ENCODE assay signal across 1 cellular context in genomic region chr22:32808038-32808445, GRCh38.
TF ChIP-seq lines count a peak whose summit lies in the region.

No MANE protein-coding gene starts in this region.

TF ChIP-seq in HepG2, 621 proteins besides CTCF, POLR2A, EP300 and RAD21 (continued from another document):
- TF ChIP-seq SKIL (CRISPR knock-in tag; IDR thresholded peaks at IDR 0.05; ENCODE audit: borderline replicate concordance) (no peak), SIN3A (IDR thresholded peaks at IDR 0.05; ENCODE audit: borderline replicate concordance, low read depth, low read length) (no peak), ZNF567 (CRISPR knock-in tag; IDR thresholded peaks at IDR 0.05; ENCODE audit: borderline replicate concordance) (no peak), ZNF18 (CRISPR knock-in tag; IDR thresholded peaks at IDR 0.05; ENCODE audit: insufficient replicate concordance) (no peak), SP1 (IDR thresholded peaks at IDR 0.05) (no peak), SP1 (CRISPR knock-in tag; IDR thresholded peaks at IDR 0.05) (no peak), HES4 (CRISPR knock-in tag; IDR thresholded peaks at IDR 0.05; ENCODE audit: borderline replicate concordance) (no peak), NFIB (CRISPR knock-in tag; IDR thresholded peaks at IDR 0.05; ENCODE audit: borderline replicate concordance) (no peak), ZBTB7B (CRISPR knock-in tag; IDR thresholded peaks at IDR 0.05) (no peak), HIVEP1 (CRISPR knock-in tag; IDR thresholded peaks at IDR 0.05) (no peak), DPF2 (CRISPR knock-in tag; IDR thresholded peaks at IDR 0.05; ENCODE audit: borderline replicate concordance, low read depth) (peak; percentile 79; the same call in 1 of the 2 replicates), KAT7 (CRISPR knock-in tag; IDR thresholded peaks at IDR 0.05; ENCODE audit: borderline replicate concordance) (0 out of 2 replicates have a peak, but pooled peaks have one; percentile 66), PHF21A (CRISPR knock-in tag; IDR thresholded peaks at IDR 0.05) (peak; percentile 72), ZSCAN22 (CRISPR knock-in tag; IDR thresholded peaks at IDR 0.05) (no peak), ZNF496 (CRISPR knock-in tag; IDR thresholded peaks at IDR 0.05; ENCODE audit: insufficient replicate concordance) (no peak), BCL6 (CRISPR knock-in tag; IDR thresholded peaks at IDR 0.05) (peak; percentile 66), REST (IDR thresholded peaks at IDR 0.05; ENCODE audit: borderline replicate concordance in 1 of 2, low read depth in 1 of 2, low read length in 2 of 2) (no peak), ZMYM2 (CRISPR knock-in tag; IDR thresholded peaks at IDR 0.05) (0 out of 2 replicates have a peak, but pooled peaks have one; percentile 32), ZNF292 (CRISPR knock-in tag; IDR thresholded peaks at IDR 0.05; ENCODE audit: borderline replicate concordance, low read depth) (peak; percentile 44; the same call in 1 of the 2 replicates), ZNF281 (CRISPR knock-in tag; IDR thresholded peaks at IDR 0.05; ENCODE audit: borderline replicate concordance) (peak; percentile 31; the same call in 1 of the 2 replicates), PATZ1 (CRISPR knock-in tag; IDR thresholded peaks at IDR 0.05) (no peak), THAP8 (CRISPR knock-in tag; IDR thresholded peaks at IDR 0.05; ENCODE audit: borderline replicate concordance) (no peak)
